In the genomic region with DNA sequence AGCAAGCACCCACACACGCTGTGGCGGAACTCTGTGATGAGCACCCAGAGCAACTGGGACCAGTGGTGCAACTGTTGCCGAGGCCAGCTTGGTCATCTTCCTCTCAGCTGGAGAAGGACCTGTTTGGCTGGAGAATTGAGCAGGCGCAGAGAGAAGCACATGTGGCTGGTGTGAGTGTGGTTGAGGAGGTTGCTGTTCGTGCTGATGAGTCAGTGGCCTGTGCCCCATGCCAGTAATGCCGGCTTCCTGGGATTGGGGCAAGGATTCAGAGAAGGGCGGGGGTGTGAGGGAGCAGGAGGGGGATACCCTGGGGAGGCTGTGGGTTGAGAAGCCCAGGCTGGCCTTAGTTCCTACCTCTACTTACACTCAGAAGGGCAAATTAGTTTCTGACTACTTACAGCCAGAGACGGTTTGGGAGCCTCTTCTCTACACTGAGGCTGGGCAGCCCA, we compare ENCODE assay signal across 1 cellular context.
TF ChIP-seq lines count a peak whose summit lies in the region.

No MANE protein-coding gene starts in this region.

TF ChIP-seq in K562, 482 proteins besides CTCF, POLR2A, EP300 and RAD21 (continued from another document):
- no peak for TF ChIP-seq ZFX (CRISPR knock-in tag; IDR thresholded peaks at IDR 0.05)
- TF ChIP-seq, protein P1, sequence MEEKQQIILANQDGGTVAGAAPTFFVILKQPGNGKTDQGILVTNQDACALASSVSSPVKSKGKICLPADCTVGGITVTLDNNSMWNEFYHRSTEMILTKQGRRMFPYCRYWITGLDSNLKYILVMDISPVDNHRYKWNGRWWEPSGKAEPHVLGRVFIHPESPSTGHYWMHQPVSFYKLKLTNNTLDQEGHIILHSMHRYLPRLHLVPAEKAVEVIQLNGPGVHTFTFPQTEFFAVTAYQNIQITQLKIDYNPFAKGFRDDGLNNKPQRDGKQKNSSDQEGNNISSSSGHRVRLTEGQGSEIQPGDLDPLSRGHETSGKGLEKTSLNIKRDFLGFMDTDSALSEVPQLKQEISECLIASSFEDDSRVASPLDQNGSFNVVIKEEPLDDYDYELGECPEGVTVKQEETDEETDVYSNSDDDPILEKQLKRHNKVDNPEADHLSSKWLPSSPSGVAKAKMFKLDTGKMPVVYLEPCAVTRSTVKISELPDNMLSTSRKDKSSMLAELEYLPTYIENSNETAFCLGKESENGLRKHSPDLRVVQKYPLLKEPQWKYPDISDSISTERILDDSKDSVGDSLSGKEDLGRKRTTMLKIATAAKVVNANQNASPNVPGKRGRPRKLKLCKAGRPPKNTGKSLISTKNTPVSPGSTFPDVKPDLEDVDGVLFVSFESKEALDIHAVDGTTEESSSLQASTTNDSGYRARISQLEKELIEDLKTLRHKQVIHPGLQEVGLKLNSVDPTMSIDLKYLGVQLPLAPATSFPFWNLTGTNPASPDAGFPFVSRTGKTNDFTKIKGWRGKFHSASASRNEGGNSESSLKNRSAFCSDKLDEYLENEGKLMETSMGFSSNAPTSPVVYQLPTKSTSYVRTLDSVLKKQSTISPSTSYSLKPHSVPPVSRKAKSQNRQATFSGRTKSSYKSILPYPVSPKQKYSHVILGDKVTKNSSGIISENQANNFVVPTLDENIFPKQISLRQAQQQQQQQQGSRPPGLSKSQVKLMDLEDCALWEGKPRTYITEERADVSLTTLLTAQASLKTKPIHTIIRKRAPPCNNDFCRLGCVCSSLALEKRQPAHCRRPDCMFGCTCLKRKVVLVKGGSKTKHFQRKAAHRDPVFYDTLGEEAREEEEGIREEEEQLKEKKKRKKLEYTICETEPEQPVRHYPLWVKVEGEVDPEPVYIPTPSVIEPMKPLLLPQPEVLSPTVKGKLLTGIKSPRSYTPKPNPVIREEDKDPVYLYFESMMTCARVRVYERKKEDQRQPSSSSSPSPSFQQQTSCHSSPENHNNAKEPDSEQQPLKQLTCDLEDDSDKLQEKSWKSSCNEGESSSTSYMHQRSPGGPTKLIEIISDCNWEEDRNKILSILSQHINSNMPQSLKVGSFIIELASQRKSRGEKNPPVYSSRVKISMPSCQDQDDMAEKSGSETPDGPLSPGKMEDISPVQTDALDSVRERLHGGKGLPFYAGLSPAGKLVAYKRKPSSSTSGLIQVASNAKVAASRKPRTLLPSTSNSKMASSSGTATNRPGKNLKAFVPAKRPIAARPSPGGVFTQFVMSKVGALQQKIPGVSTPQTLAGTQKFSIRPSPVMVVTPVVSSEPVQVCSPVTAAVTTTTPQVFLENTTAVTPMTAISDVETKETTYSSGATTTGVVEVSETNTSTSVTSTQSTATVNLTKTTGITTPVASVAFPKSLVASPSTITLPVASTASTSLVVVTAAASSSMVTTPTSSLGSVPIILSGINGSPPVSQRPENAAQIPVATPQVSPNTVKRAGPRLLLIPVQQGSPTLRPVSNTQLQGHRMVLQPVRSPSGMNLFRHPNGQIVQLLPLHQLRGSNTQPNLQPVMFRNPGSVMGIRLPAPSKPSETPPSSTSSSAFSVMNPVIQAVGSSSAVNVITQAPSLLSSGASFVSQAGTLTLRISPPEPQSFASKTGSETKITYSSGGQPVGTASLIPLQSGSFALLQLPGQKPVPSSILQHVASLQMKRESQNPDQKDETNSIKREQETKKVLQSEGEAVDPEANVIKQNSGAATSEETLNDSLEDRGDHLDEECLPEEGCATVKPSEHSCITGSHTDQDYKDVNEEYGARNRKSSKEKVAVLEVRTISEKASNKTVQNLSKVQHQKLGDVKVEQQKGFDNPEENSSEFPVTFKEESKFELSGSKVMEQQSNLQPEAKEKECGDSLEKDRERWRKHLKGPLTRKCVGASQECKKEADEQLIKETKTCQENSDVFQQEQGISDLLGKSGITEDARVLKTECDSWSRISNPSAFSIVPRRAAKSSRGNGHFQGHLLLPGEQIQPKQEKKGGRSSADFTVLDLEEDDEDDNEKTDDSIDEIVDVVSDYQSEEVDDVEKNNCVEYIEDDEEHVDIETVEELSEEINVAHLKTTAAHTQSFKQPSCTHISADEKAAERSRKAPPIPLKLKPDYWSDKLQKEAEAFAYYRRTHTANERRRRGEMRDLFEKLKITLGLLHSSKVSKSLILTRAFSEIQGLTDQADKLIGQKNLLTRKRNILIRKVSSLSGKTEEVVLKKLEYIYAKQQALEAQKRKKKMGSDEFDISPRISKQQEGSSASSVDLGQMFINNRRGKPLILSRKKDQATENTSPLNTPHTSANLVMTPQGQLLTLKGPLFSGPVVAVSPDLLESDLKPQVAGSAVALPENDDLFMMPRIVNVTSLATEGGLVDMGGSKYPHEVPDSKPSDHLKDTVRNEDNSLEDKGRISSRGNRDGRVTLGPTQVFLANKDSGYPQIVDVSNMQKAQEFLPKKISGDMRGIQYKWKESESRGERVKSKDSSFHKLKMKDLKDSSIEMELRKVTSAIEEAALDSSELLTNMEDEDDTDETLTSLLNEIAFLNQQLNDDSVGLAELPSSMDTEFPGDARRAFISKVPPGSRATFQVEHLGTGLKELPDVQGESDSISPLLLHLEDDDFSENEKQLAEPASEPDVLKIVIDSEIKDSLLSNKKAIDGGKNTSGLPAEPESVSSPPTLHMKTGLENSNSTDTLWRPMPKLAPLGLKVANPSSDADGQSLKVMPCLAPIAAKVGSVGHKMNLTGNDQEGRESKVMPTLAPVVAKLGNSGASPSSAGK (IDR thresholded peaks at IDR 0.05): peak; percentile 52; the same call in 1 of the 2 replicates
- TF ChIP-seq L3MBTL2 (IDR thresholded peaks at IDR 0.05): no peak
- peak; percentile 42; the same call in 1 of the 2 replicates for TF ChIP-seq JUND (IDR thresholded peaks at IDR 0.05; ENCODE audit: borderline replicate concordance, low read depth, low read length)
- TF ChIP-seq JUND (tag; IDR thresholded peaks at IDR 0.05; ENCODE audit: borderline replicate concordance, low read depth, low read length): no peak
- TF ChIP-seq, protein P2, sequence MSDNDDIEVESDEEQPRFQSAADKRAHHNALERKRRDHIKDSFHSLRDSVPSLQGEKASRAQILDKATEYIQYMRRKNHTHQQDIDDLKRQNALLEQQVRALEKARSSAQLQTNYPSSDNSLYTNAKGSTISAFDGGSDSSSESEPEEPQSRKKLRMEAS (CRISPR knock-in tag; IDR thresholded peaks at IDR 0.05): peak; percentile 62
- TF ChIP-seq MED1 (CRISPR knock-in tag; IDR thresholded peaks at IDR 0.05; ENCODE audit: borderline replicate concordance): no peak
- no peak for TF ChIP-seq THRAP3 (IDR thresholded peaks at IDR 0.05; ENCODE audit: borderline replicate concordance)
- TF ChIP-seq, protein P3, sequence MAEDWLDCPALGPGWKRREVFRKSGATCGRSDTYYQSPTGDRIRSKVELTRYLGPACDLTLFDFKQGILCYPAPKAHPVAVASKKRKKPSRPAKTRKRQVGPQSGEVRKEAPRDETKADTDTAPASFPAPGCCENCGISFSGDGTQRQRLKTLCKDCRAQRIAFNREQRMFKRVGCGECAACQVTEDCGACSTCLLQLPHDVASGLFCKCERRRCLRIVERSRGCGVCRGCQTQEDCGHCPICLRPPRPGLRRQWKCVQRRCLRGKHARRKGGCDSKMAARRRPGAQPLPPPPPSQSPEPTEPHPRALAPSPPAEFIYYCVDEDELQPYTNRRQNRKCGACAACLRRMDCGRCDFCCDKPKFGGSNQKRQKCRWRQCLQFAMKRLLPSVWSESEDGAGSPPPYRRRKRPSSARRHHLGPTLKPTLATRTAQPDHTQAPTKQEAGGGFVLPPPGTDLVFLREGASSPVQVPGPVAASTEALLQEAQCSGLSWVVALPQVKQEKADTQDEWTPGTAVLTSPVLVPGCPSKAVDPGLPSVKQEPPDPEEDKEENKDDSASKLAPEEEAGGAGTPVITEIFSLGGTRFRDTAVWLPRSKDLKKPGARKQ (CRISPR knock-in tag; IDR thresholded peaks at IDR 0.05): no peak
- TF ChIP-seq NFIX (CRISPR knock-in tag; IDR thresholded peaks at IDR 0.05; ENCODE audit: low read depth): no peak
- no peak for TF ChIP-seq LCOR (CRISPR knock-in tag; IDR thresholded peaks at IDR 0.05)
- TF ChIP-seq ZKSCAN3 (CRISPR knock-in tag; IDR thresholded peaks at IDR 0.05): no peak
- TF ChIP-seq, protein P4, sequence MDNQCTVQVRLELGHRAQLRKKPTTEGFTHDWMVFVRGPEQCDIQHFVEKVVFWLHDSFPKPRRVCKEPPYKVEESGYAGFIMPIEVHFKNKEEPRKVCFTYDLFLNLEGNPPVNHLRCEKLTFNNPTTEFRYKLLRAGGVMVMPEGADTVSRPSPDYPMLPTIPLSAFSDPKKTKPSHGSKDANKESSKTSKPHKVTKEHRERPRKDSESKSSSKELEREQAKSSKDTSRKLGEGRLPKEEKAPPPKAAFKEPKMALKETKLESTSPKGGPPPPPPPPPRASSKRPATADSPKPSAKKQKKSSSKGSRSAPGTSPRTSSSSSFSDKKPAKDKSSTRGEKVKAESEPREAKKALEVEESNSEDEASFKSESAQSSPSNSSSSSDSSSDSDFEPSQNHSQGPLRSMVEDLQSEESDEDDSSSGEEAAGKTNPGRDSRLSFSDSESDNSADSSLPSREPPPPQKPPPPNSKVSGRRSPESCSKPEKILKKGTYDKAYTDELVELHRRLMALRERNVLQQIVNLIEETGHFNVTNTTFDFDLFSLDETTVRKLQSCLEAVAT (IDR thresholded peaks at IDR 0.05): no peak
- TF ChIP-seq, protein P5, sequence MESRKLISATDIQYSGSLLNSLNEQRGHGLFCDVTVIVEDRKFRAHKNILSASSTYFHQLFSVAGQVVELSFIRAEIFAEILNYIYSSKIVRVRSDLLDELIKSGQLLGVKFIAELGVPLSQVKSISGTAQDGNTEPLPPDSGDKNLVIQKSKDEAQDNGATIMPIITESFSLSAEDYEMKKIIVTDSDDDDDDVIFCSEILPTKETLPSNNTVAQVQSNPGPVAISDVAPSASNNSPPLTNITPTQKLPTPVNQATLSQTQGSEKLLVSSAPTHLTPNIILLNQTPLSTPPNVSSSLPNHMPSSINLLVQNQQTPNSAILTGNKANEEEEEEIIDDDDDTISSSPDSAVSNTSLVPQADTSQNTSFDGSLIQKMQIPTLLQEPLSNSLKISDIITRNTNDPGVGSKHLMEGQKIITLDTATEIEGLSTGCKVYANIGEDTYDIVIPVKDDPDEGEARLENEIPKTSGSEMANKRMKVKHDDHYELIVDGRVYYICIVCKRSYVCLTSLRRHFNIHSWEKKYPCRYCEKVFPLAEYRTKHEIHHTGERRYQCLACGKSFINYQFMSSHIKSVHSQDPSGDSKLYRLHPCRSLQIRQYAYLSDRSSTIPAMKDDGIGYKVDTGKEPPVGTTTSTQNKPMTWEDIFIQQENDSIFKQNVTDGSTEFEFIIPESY (CRISPR knock-in tag; IDR thresholded peaks at IDR 0.05): no peak
